In the genomic region with DNA sequence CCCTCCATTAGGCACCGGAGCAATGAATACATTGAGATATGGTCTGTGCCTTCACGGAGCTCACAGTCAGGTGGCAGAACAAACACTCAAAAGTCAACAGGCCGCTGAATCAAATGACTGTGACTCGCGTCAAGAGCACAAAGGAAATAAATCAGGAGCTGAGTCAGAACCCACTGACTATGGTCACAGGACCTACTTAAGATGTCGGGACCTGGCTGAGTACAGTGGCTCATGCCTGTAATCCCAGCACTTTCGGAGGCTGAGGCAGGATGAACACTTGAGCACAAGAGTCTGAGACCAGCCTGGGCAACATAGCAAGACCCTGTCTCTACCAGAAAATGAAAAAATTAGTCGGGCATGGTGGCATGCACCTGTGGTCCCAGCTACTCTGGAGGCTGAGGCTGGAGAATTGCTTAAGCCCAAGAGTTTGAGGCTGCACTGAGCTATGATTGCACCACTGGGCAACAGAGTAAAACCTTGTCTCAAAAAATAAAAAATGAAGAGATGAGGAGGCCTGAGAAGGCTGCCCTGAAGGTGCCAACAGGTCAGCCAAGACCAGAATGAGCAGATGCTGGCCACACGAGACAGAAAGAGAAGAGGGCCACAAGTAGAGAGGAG, we compare ENCODE assay signal across 16 cellular contexts. TPM values are rescaled to one million over a fixed set of nuclear protein-coding genes. Genes with fewer than 3 reads are reported as not detected.
DNase-seq lines count a peak whose midpoint lies in the region; ATAC-seq and TF ChIP-seq lines count a peak whose summit lies in the region.
"Had no signal": no experiment of that assay in that cellular context is flagged by ENCODE, and none has a peak within 500 bp of the region (broad histone marks: within the 10 kb centered on the region; RNA-seq: fewer than 3 reads in every experiment).

No MANE protein-coding gene starts in this region.

- H3K27me3 ChIP-seq in heart left ventricle = no peaks in the 10 kb centered on the region

- ATAC-seq in HG03442 (IDR thresholded peaks at IDR 0.05; ENCODE audit: unreplicated experiment) (no peak), heart left ventricle (no peak)
- ATAC-seq: GM23338; stimulated activated memory B cell treated with anti-CD40 and anti-IgM and Interleukin-4, amounts not matched to agents 10 μg/mL and 1 μg/mL and 100 μg/mL, for 72 hours had no signal

- DNase-seq in A172 (ENCODE audit: low spot score) (peak; percentile 79), HK-2 (ENCODE audit: unreplicated experiment) (peak; percentile 57), SK-MEL-5 (ENCODE audit: low read depth, low spot score) (peak; percentile 85), islet precursor cell (peak; percentile 57), NCI-H2107 treated with DMSO at 0.1 percent for 48 hours (lab: John Stamatoyannopoulos, UW; ENCODE audit: unreplicated experiment) (no peak), heart left ventricle (no peak)
- DNase-seq in activated naive CD4-positive, alpha-beta T cell treated with anti-CD3 and anti-CD28 coated beads, Interleukin-2, amount 50 U/mL, for 16 hours = no peak
- DNase-seq: activated naive CD4-positive, alpha-beta T cell treated with anti-CD3 and anti-CD28 coated beads, Interleukin-2, amount 10 ng/mL, durations not matched to agents 7 days and 5 days; NCI-H2227 treated with DMSO at 0.1 percent for 48 hours; stimulated activated CD4-positive, alpha-beta T cell treated with anti-CD3 and anti-CD28 coated beads, Interleukin-1b, Interleukin-23, amount 100 ng/mL, for 48 hours had no signal

- no peaks in the 10 kb centered on the region for H3K36me3 ChIP-seq in heart left ventricle

- intact Hi-C loops in heart left ventricle (cut with DNase I) = no loop called here

- WGBS in heart left ventricle, 4 donors = 79 to 87% (median 84%) methylated on average over 9 of the region's 9 CpGs

- TF ChIP-seq CTCF in heart left ventricle (IDR thresholded peaks at IDR 0.05) = no peak

- no peak overlapping the region for H3K4me3 ChIP-seq in heart left ventricle
- H3K4me3 ChIP-seq: GM23338 had no signal

- H3K27ac ChIP-seq in heart left ventricle = no peak overlapping the region
- H3K27ac ChIP-seq: parathyroid adenoma had no signal

- no peaks in the 10 kb centered on the region for H3K4me1 ChIP-seq in heart left ventricle
- H3K4me1 ChIP-seq: parathyroid adenoma had no signal

- H3K9me3 ChIP-seq in heart left ventricle = peaks cover 0 to 2% (median 0%) of the 10 kb centered on the region in 12 donors

- no peak for TF ChIP-seq POLR2A in heart left ventricle (IDR thresholded peaks at IDR 0.05)

- in situ Hi-C loops in SK-MEL-5 (cut with HindIII; ENCODE audit: low pct_unique_long_range_greater_than_20kb, low sequenced_read_pairs) = no loop called here

RNA-seq across cellular contexts. Expression of gene TMEM233, which starts 19.9 kb away (rescaled TPM):
- total RNA-seq in A172 (2014; rRNA removed; shearing (Covaris generic)) = not detected in 2 replicates
- 0.03 TPM in 1 of 2 replicates, not detected in the other for total RNA-seq in SK-MEL-5 (2014; rRNA removed; shearing (Covaris generic))
- polyA plus RNA-seq in SK-MEL-5 (2015; cell fraction: cytosol; rRNA removed) = not detected in 2 replicates
- not detected in 2 replicates for polyA plus RNA-seq in SK-MEL-5 (2015; cell fraction: nucleus; rRNA removed)
- total RNA-seq in heart left ventricle = 1 to 10 TPM in 1 of 9 donors, under 1 TPM in 7, not detected in 1; 0.07 to 1.3 (median 0.31) TPM
- under 1 TPM; 0.08 to 0.25 TPM for polyA plus RNA-seq in heart left ventricle
- total RNA-seq: activated CD8-positive, alpha-beta memory T cell treated with anti-CD3 and anti-CD28 coated beads for 36 hours had no signal
- polyA plus RNA-seq: fibroblast of lung had no signal

RNA-seq across cellular contexts. Expression of gene PRKAB1, which starts 54.5 kb away (rescaled TPM):
- 5.4 and 9.2 TPM in 2 replicates for total RNA-seq in A172 (2014; rRNA removed; shearing (Covaris generic))
- 10.9 and 14.9 TPM in 2 replicates for total RNA-seq in SK-MEL-5 (2014; rRNA removed; shearing (Covaris generic))
- polyA plus RNA-seq in SK-MEL-5 (2015; cell fraction: cytosol; rRNA removed) = 22.1 and 26.8 TPM in 2 replicates
- 53.5 and 75.6 TPM in 2 replicates for polyA plus RNA-seq in SK-MEL-5 (2015; cell fraction: nucleus; rRNA removed)
- total RNA-seq in heart left ventricle = 10 to 100 TPM in 5 of 9 donors, 1 to 10 TPM in 4; 8.5 to 19.1 (median 10.3) TPM
- 10 to 100 TPM in 1 of 2 donors, 1 to 10 TPM in 1; 6.5 to 14.1 TPM for polyA plus RNA-seq in heart left ventricle

Comparison
In these comparisons a context has a peak if more than half of its experiments do, and no peak if none do; other contexts are left out.
1. DNase-seq: peak in A172 (single experiment), HK-2 (single experiment), SK-MEL-5 (single experiment) and islet precursor cell (single experiment); none in activated naive CD4-positive, alpha-beta T cell treated with anti-CD3 and anti-CD28 coated beads, Interleukin-2, amount 50 U/mL, for 16 hours (single experiment), NCI-H2107 treated with DMSO at 0.1 percent for 48 hours (single experiment) and heart left ventricle (0 of 5).